Comparison of ENCODE assay signal across 9 cellular contexts in genomic region chr17:74437702-74438101, GRCh38. TPM values are rescaled to one million over a fixed set of nuclear protein-coding genes. Genes with fewer than 3 reads are reported as not detected.
DNase-seq lines count a peak whose midpoint lies in the region; ATAC-seq and TF ChIP-seq lines count a peak whose summit lies in the region.
"Had no signal": no experiment of that assay in that cellular context is flagged by ENCODE, and none has a peak within 500 bp of the region (broad histone marks: within the 10 kb centered on the region; RNA-seq: fewer than 3 reads in every experiment).

No MANE protein-coding gene starts in this region.

- H2AFZ ChIP-seq in HCT116 (ENCODE audit: low read depth, low read length, poor library complexity, severe bottlenecking), result no peak overlapping the region

- H3K27me3 Mint-ChIP-seq in CD14-positive monocyte (ENCODE audit: low read depth in 3 of 3), result peaks cover 39 to 44% (median 41%) of the 10 kb centered on the region in 3 donors

- DNase-seq in CD14-positive monocyte (ENCODE audit: low spot score), result no peak
- DNase-seq in HCT116 (ENCODE audit: low read depth, low spot score), result peak; percentile 37
- DNase-seq in ascending aorta (ENCODE audit: low spot score in 2 of 2), result no peak
- DNase-seq in mesendoderm, result peak; percentile 39
- no peak for DNase-seq in amniotic stem cell (lab: John Stamatoyannopoulos, UW)
- DNase-seq in inferior parietal cortex (ENCODE audit: extremely low spot score), result no peak
- no peak for DNase-seq in NCI-H1436 (lab: John Stamatoyannopoulos, UW)
- DNase-seq: effector CD4-positive, alpha-beta T cell had no signal

- intact Hi-C loops in CD14-positive monocyte (cut with micrococcal nuclease), result no loop called here
- intact Hi-C loops in HCT116 (cut with micrococcal nuclease), result no loop called here
- intact Hi-C loops in ascending aorta (cut with DNase I), result no loop called here

- H2BK15ac ChIP-seq in mesendoderm (replicated peaks; ENCODE audit: low read depth), result no peak overlapping the region

- peaks cover 9% of the 10 kb centered on the region for H3K4me1 Mint-ChIP-seq in CD14-positive monocyte

- H3K9me3 ChIP-seq in HCT116 (ENCODE audit: control insufficient read depth in 1 of 2, insufficient read depth in 1 of 2, low read depth in 1 of 2, low read length in 2 of 2) (peaks cover 7 to 10% of the 10 kb centered on the region in 2 experiments; a peak in 3 of 4 replicates), ascending aorta (peaks cover 0 to 3% of the 10 kb centered on the region in 2 donors)

- H3K36me3 ChIP-seq in HCT116 (ENCODE audit: control insufficient read depth in 1 of 2, insufficient read depth in 2 of 2, low read length in 2 of 2) (peaks cover 5 to 17% of the 10 kb centered on the region in 2 experiments; a peak in 3 of 4 replicates), ascending aorta (peaks cover 21 to 22% of the 10 kb centered on the region in 2 donors), mesendoderm (ENCODE audit: control insufficient read depth, insufficient read depth, low read length) (no peaks in the 10 kb centered on the region)

- no peak overlapping the region for H3K18ac ChIP-seq in mesendoderm (ENCODE audit: low read length)

- H3K9ac ChIP-seq in HCT116 (ENCODE audit: low read length), result no peak overlapping the region
- no peak overlapping the region for H3K9ac ChIP-seq in mesendoderm (ENCODE audit: low read length)

- H3K36me3 Mint-ChIP-seq in CD14-positive monocyte, result peaks cover 0 to 2% of the 10 kb centered on the region in 2 donors

- no peaks in the 10 kb centered on the region for H3K27me3 ChIP-seq in HCT116 (ENCODE audit: insufficient read depth, low read length)
- no peaks in the 10 kb centered on the region for H3K27me3 ChIP-seq in ascending aorta
- no peaks in the 10 kb centered on the region for H3K27me3 ChIP-seq in mesendoderm (ENCODE audit: insufficient read depth, low read length, poor library complexity)

- CTCF ChIA-PET in HCT116 (lab: Charles Lee), result interaction anchor here (0.6 to 2.3 kb wide), 11 partner anchors 8 to 300 kb away, joined by 3 to 8 read pairs (median 3); no protein-coding TSS in a partner anchor

- no TSS peak for BruUV-seq in HCT116 (replicated peaks; lab: Mats Ljungman, UMichigan)

- peak overlapping the region in 2 of 7 donors; percentile 22 to 25 for H3K27ac Mint-ChIP-seq in CD14-positive monocyte

- H3K4me1 ChIP-seq in HCT116 (ENCODE audit: control insufficient read depth in 1 of 2, insufficient read depth in 2 of 2, low read length in 2 of 2) (peaks cover 13 to 21% of the 10 kb centered on the region in 2 experiments), ascending aorta (peaks cover 5 to 31% of the 10 kb centered on the region in 2 donors), mesendoderm (ENCODE audit: control insufficient read depth, low read depth, low read length) (no peaks in the 10 kb centered on the region)

- H3K9me2 ChIP-seq in HCT116 (ENCODE audit: insufficient read depth), result no peaks in the 10 kb centered on the region

- no peak overlapping the region for H4K8ac ChIP-seq in mesendoderm (ENCODE audit: low read depth, low read length)

- peaks cover 11 to 47% (median 33%) of the 10 kb centered on the region in 7 donors for H3K9me3 Mint-ChIP-seq in CD14-positive monocyte

- H4K20me1 ChIP-seq in HCT116 (ENCODE audit: insufficient read depth), result no peaks in the 10 kb centered on the region

- H3K56ac ChIP-seq in mesendoderm (ENCODE audit: low read length), result no peak overlapping the region

- POLR2A ChIA-PET in HCT116 (lab: Charles Lee), result interaction anchor here (1.2 kb wide), 1 partner anchor 17 kb away, joined by 3 read pairs; no protein-coding TSS in a partner anchor

- H2BK120ac ChIP-seq in mesendoderm (ENCODE audit: low read depth, low read length), result no peak overlapping the region

- RAD21 ChIA-PET in HCT116 (lab: Charles Lee; ENCODE audit: low non-redundant PET in 1 of 2, low total read pairs in 2 of 2, uncharacterized antibody in 2 of 2, unreplicated experiment in 2 of 2), result interaction anchor here in 1 of 2 experiments (0.7 to 1.6 kb wide), 2 partner anchors 18 to 35 kb away, joined by 3 to 4 read pairs; no protein-coding TSS in a partner anchor

- H3K27ac ChIP-seq in HCT116 (ENCODE audit: low read depth, low read length) (no peak overlapping the region), ascending aorta (no peak overlapping the region), mesendoderm (ENCODE audit: low read depth, low read length) (no peak overlapping the region)

- TF ChIP-seq CTCF in CD14-positive monocyte (IDR thresholded peaks at IDR 0.05), result peak; percentile 94
- TF ChIP-seq CTCF in HCT116 (IDR thresholded peaks at IDR 0.05 in 2 of 3, conservative IDR thresholded peaks at IDR 0.05 in 1 of 3; ENCODE audit: borderline replicate concordance in 1 of 3, insufficient read depth in 1 of 3, low read depth in 2 of 3, low read length in 2 of 3), result peak in 2 of 3 experiments; percentile 99; a peak in 5 of 6 replicates
- TF ChIP-seq CTCF in ascending aorta (IDR thresholded peaks at IDR 0.05), result peak; percentile 24 to 51 (median 50)

- H3K4ac ChIP-seq in mesendoderm (ENCODE audit: low read depth, low read length), result no peak overlapping the region

- no peak overlapping the region for H4K5ac ChIP-seq in mesendoderm (ENCODE audit: low read length)

- TF ChIP-seq POLR2A in HCT116 (IDR thresholded peaks at IDR 0.05; ENCODE audit: borderline replicate concordance, extremely low read depth, insufficient read depth, insufficient read length), result no peak

- peaks cover 3% of the 10 kb centered on the region; the same call in 1 of the 2 replicates for H3K79me2 ChIP-seq in HCT116 (ENCODE audit: insufficient read depth, low read length)
- no peaks in the 10 kb centered on the region for H3K79me2 ChIP-seq in mesendoderm (ENCODE audit: control insufficient read depth, insufficient read depth, low read length)

- H3K4me2 ChIP-seq in HCT116 (ENCODE audit: low read length) (no peak overlapping the region), mesendoderm (ENCODE audit: low read length) (no peak overlapping the region)

- no peaks in the 10 kb centered on the region for H3K79me1 ChIP-seq in mesendoderm (ENCODE audit: low read length)

- H3K23ac ChIP-seq in mesendoderm (ENCODE audit: low read length), result no peak overlapping the region

- peak; percentile 70 for TF ChIP-seq RAD21 in HCT116 (IDR thresholded peaks at IDR 0.05; ENCODE audit: low read depth)

- no peak overlapping the region for H3K4me3 Mint-ChIP-seq in CD14-positive monocyte

- H2BK5ac ChIP-seq in mesendoderm (ENCODE audit: low read length), result no peak overlapping the region

- H3K4me3 ChIP-seq in HCT116 (replicated peaks in 1 of 2; ENCODE audit: low read depth in 1 of 2, low read length in 2 of 2) (no peak overlapping the region), ascending aorta (no peak overlapping the region), mesendoderm (ENCODE audit: low read length) (no peak overlapping the region)

- WGBS in mesendoderm (ENCODE audit: extremely low coverage, insufficient coverage, low lambda C conversion rate), result no CpG with 5 or more reads among the region's 3 CpGs

- no peak for ATAC-seq in HCT116
- ATAC-seq in HG03469 (IDR thresholded peaks at IDR 0.05; ENCODE audit: unreplicated experiment), result no peak

- no peak overlapping the region for H2AK5ac ChIP-seq in mesendoderm (ENCODE audit: low read length)

TF ChIP-seq in HCT116, 20 proteins besides CTCF, POLR2A, EP300 and RAD21:
- TF ChIP-seq EZH2 (IDR thresholded peaks at IDR 0.05) (no peak), POLR2AphosphoS5 (IDR thresholded peaks at IDR 0.05; ENCODE audit: low read depth, low read length) (peak; percentile 29; the same call in 1 of the 2 replicates), YY1 (IDR thresholded peaks at IDR 0.05; ENCODE audit: extremely low read depth, insufficient replicate concordance, low read depth, low read length) (peak; percentile 27), CBX3 (IDR thresholded peaks at IDR 0.05; ENCODE audit: low read depth) (peak; percentile 100), ZBTB33 (IDR thresholded peaks at IDR 0.05; ENCODE audit: extremely low read depth, insufficient replicate concordance, low read length) (no peak)

RNA-seq across cellular contexts. Expression of gene GPRC5C, which starts 5.8 kb away (rescaled TPM):
- polyA plus RNA-seq in CD14-positive monocyte, result 1 to 10 TPM in 1 of 2 donors, under 1 TPM in 1; 0.47 to 1.9 TPM
- total RNA-seq in HCT116 (2021; ENCODE audit: unreplicated experiment) (54.4 TPM), ascending aorta (29.1 TPM)
- polyA plus RNA-seq in HCT116 (2012), result 83.1 and 93.8 TPM in 2 replicates
- 3.7 TPM for polyA plus RNA-seq in mesendoderm (2013, experiment 1 of 2)
- polyA plus RNA-seq in mesendoderm (2013, experiment 2 of 2), result 4.0 TPM

RNA-seq across cellular contexts. Expression of gene CD300A, which starts 28.7 kb away (rescaled TPM):
- 100 to 1,000 TPM; 212 to 222 TPM for polyA plus RNA-seq in CD14-positive monocyte
- total RNA-seq in HCT116 (2021; ENCODE audit: unreplicated experiment), result 0.71 TPM
- polyA plus RNA-seq in HCT116 (2012), result 0.11 and 0.17 TPM in 2 replicates
- total RNA-seq in ascending aorta, result 21.9 TPM
- 0.03 TPM for polyA plus RNA-seq in mesendoderm (2013, experiment 1 of 2)
- 0.03 TPM for polyA plus RNA-seq in mesendoderm (2013, experiment 2 of 2)

Comparison
In these comparisons a context has a peak if more than half of its experiments do, and no peak if none do; other contexts are left out.
1. DNase-seq: peak in HCT116 (single experiment) and mesendoderm (single experiment); none in CD14-positive monocyte (single experiment), ascending aorta (0 of 2), amniotic stem cell (single experiment), inferior parietal cortex (single experiment) and NCI-H1436 (single experiment).
2. RNA of gene CD300A, which starts 28.7 kb away (total RNA-seq): 21.9 TPM in ascending aorta (single experiment); 0.71 TPM in HCT116 (single experiment); every median in the first group is over 10 times any median in the second.
3. Peak in every context shown above with its lines, with median percentiles within 50 percentile points of each other: CTCF ChIP-seq.